Comparison of ENCODE assay signal across 19 cellular contexts in genomic region chr1:106998431-106999002, GRCh38.
"Had no signal": no experiment of that assay in that cellular context is flagged by ENCODE, and none has a peak within 500 bp of the region (broad histone marks: within the 10 kb centered on the region; RNA-seq: fewer than 3 reads in every experiment).

No MANE protein-coding gene starts in this region.

- H3K27ac ChIP-seq: adrenal gland, neural progenitor cell, ovary, right lobe of liver, tibial nerve, uterus had no signal

- ATAC-seq: activated naive CD4-positive, alpha-beta T cell treated with anti-CD3 and anti-CD28 coated beads, Interleukin-2, amount 50 U/mL, for 72 hours; activated T-cell treated with anti-CD3 and anti-CD28 coated beads, Interleukin-2, amount 50 U/mL, for 72 hours; naive thymus-derived CD4-positive, alpha-beta T cell; right lobe of liver had no signal

- H3K9me3 ChIP-seq: adrenal gland, ovary, right lobe of liver, uterus had no signal

- H3K4me1 ChIP-seq: adrenal gland, neural progenitor cell, right lobe of liver, tibial nerve, uterus had no signal

- H3K4me3 ChIP-seq: adrenal gland, neural progenitor cell, ovary, right lobe of liver, tibial nerve, uterus had no signal

- H3K9ac ChIP-seq: neural progenitor cell had no signal

- H2AFZ ChIP-seq: neural progenitor cell had no signal

- H3K27me3 ChIP-seq: adrenal gland, neural progenitor cell, ovary, right lobe of liver, tibial nerve, uterus had no signal

- H3K4me2 ChIP-seq: neural progenitor cell had no signal

- H3K36me3 ChIP-seq: adrenal gland, neural progenitor cell, ovary, right lobe of liver, tibial nerve, uterus had no signal

- DNase-seq: activated CD4-positive, alpha-beta T cell treated with anti-CD3 and anti-CD28 coated beads, Interleukin-2, amount 50 U/mL, for 4 hours; activated gamma-delta T cell; activated T-cell treated with anti-CD3 and anti-CD28 coated beads, Interleukin-2, amount 50 U/mL, for 72 hours; adrenal gland; dermis blood vessel endothelial cell; effector memory CD4-positive, alpha-beta T cell; foreskin fibroblast; head of caudate nucleus; mesenchymal stem cell; naive thymus-derived CD4-positive, alpha-beta T cell; ovary; right lobe of liver; small intestine; stimulated activated CD4-positive, alpha-beta T cell treated with anti-CD3 and anti-CD28 coated beads, Interleukin-15, amount 100 ng/mL, for 24 hours; stimulated activated CD4-positive, alpha-beta T cell treated with anti-CD3 and anti-CD28 coated beads, Interleukin-2, amount 100 ng/mL, for 48 hours; uterus had no signal
